ENCODE assay signal across 14 cellular contexts in the genomic region with DNA sequence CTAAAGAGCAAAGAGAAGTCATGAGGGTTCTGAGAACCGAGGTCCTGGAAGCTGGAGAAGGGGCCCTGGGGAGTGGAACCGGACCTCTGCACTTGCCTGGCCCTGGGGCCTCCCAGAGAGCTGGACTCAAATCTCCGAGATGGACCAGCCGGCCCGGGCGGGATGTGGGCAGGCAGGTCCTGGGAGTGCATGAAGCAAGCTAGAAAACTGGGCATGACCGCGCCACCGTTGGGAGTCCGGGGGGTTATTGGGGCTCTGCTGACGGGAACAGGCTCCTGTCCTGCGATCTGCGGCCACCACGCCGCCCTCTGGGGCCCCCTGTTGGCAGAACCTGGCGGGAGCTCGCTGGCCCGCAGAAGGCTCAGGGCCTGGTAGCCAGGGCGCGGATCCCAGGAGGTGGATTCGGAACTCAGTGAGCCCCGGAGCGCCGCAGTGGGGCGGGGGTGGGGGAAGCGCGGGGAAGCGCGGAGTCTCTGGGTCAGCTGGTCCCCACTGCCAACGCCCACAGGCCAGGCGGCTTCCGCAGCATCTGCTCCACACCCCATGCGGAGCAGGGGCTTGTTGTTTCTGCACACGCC.
DNase-seq lines count a peak whose midpoint lies in the region; ATAC-seq, FAIRE-seq and TF ChIP-seq lines count a peak whose summit lies in the region.
"Had no signal": no experiment of that assay in that cellular context is flagged by ENCODE, and none has a peak within 500 bp of the region (broad histone marks: within the 10 kb centered on the region; RNA-seq: fewer than 3 reads in every experiment).

No MANE protein-coding gene starts in this region.

- H3K9ac ChIP-seq in kidney (ENCODE audit: low read length in 2 of 2), result no peak overlapping the region

- no peaks in the 10 kb centered on the region for H3K9me3 ChIP-seq in kidney (ENCODE audit: control insufficient read depth in 1 of 2, low read length in 2 of 2)
- H3K9me3 ChIP-seq: suprapubic skin had no signal

- DNase-seq in stimulated activated CD4-positive, alpha-beta T cell treated with anti-CD3 and anti-CD28 coated beads, Interleukin-15, amount 100 ng/mL, for 24 hours, result peak; percentile 30
- DNase-seq in stimulated activated CD4-positive, alpha-beta T cell treated with anti-CD3 and anti-CD28 coated beads, Interleukin-1b, Interleukin-23, amount 100 ng/mL, for 48 hours, result no peak
- no peak for DNase-seq in astrocyte of the spinal cord (ENCODE audit: low read depth, low spot score)
- peak; percentile 75 for DNase-seq in kidney
- no peak for DNase-seq in activated gamma-delta T cell (lab: John Stamatoyannopoulos, UW)
- no peak for DNase-seq in dedifferentiated amniotic fluid mesenchymal stem cell (ENCODE audit: extremely low spot score)
- DNase-seq: activated effector memory CD4-positive, alpha-beta T cell treated with Interleukin-2 at 50 U/mL for 16 hours; DMS 273 treated with DMSO at 0.1 percent for 48 hours; mammary epithelial cell; NCI-H774; T1000 had no signal

- H3K36me3 ChIP-seq in kidney (ENCODE audit: control insufficient read depth in 1 of 2, insufficient read depth in 2 of 2, low read length in 2 of 2), result no peaks in the 10 kb centered on the region
- H3K36me3 ChIP-seq: suprapubic skin had no signal

- intact Hi-C loops in kidney (cut with DNase I), result no loop called here

- TF ChIP-seq CTCF in astrocyte of the spinal cord (IDR thresholded peaks at IDR 0.05; ENCODE audit: low read depth, low read length), result peak; percentile 13
- TF ChIP-seq CTCF in kidney (IDR thresholded peaks at IDR 0.05; ENCODE audit: borderline replicate concordance, extremely low read depth, insufficient read depth), result no peak

- ATAC-seq in GM21447 (IDR thresholded peaks at IDR 0.05; ENCODE audit: unreplicated experiment) (no peak), GM21360 (IDR thresholded peaks at IDR 0.05; ENCODE audit: unreplicated experiment) (no peak)

- FAIRE-seq in kidney (lab: Jason Lieb, UNC), result no peak

- no peak overlapping the region for H3K27ac ChIP-seq in kidney (ENCODE audit: low read depth in 2 of 2, low read length in 2 of 2)
- H3K27ac ChIP-seq: suprapubic skin had no signal

- H3K4me1 ChIP-seq in kidney (ENCODE audit: control insufficient read depth in 1 of 2, insufficient read depth in 1 of 2, low read depth in 1 of 2, low read length in 2 of 2), result peaks cover 0 to 17% of the 10 kb centered on the region in 2 donors

- in situ Hi-C loops in astrocyte of the spinal cord (cut with HindIII; ENCODE audit: low sequenced_read_pairs), result no loop called here

- H3K4me3 ChIP-seq in astrocyte of the spinal cord (ENCODE audit: low read depth, low read length) (no peak overlapping the region), kidney (ENCODE audit: low read length in 2 of 2) (no peak overlapping the region)

Comparison
In these comparisons a context has a peak if more than half of its experiments do, and no peak if none do; other contexts are left out.
1. DNase-seq: peak in stimulated activated CD4-positive, alpha-beta T cell treated with anti-CD3 and anti-CD28 coated beads, Interleukin-15, amount 100 ng/mL, for 24 hours (single experiment) and kidney (single experiment); none in stimulated activated CD4-positive, alpha-beta T cell treated with anti-CD3 and anti-CD28 coated beads, Interleukin-1b, Interleukin-23, amount 100 ng/mL, for 48 hours (single experiment), astrocyte of the spinal cord (single experiment), activated gamma-delta T cell (single experiment) and dedifferentiated amniotic fluid mesenchymal stem cell (single experiment).